8 cellular contexts compared by ENCODE assay signal in genomic region chr6:41545703-41546474, GRCh38. TPM values are rescaled to one million over a fixed set of nuclear protein-coding genes. Genes with fewer than 3 reads are reported as not detected.
DNase-seq lines count a peak whose midpoint lies in the region; ATAC-seq, FAIRE-seq and TF ChIP-seq lines count a peak whose summit lies in the region.

TSS of gene FOXP4 (plus strand) at chr6:41546381. CDS start at chr6:41565761, 19,380 bp downstream.

- no peak within 1 kb of the TSS for H3K27ac ChIP-seq in AG04450 (ENCODE audit: low read depth, low read length)
- H3K27ac ChIP-seq in spleen: peak within 1 kb of the TSS in 6 of 8 donors; percentile 26 to 87 (median 62)

- H3K9me3 ChIP-seq in AG04450 (ENCODE audit: control insufficient read depth, insufficient read depth, low read length) (peaks cover 4% of the 10 kb centered on the region; the same call in 1 of the 2 replicates), spleen (no peaks in the 10 kb centered on the region)

- H3K36me3 Mint-ChIP-seq in WTC11: no peaks in the 10 kb centered on the region

- peak within 1 kb of the TSS; percentile 90 for H3K4me3 Mint-ChIP-seq in WTC11

- H3K4me1 ChIP-seq in spleen: peaks cover 19 to 56% (median 36%) of the 10 kb centered on the region in 6 donors

- intact Hi-C loops in spleen (cut with DNase I; ENCODE audit: low total_unique reads): no loop called here

- CTCF ChIA-PET in AG04450 (lab: Charles Lee): interaction anchor here (1.2 to 1.5 kb wide), 2 partner anchors 103 to 175 kb away, joined by 3 read pairs; no protein-coding TSS in a partner anchor
- CTCF ChIA-PET in WTC11 (lab: Charles Lee): interaction anchor here (1.0 to 2.4 kb wide), 7 partner anchors 33 to 175 kb away, joined by 3 to 7 read pairs (median 4); no protein-coding TSS in a partner anchor

- TF ChIP-seq CTCF in AG04450 (IDR thresholded peaks at IDR 0.05; ENCODE audit: low read depth, low read length): no peak
- TF ChIP-seq CTCF in WTC11 (IDR thresholded peaks at IDR 0.05): no peak
- TF ChIP-seq CTCF in bronchial epithelial cell (IDR thresholded peaks at IDR 0.05; ENCODE audit: insufficient read depth, low read length, severe bottlenecking): no peak
- TF ChIP-seq CTCF in spleen (IDR thresholded peaks at IDR 0.05 in 8 of 11, conservative IDR thresholded peaks at IDR 0.05 in 3 of 11): no peak

- H3K9me3 Mint-ChIP-seq in WTC11: no peaks in the 10 kb centered on the region

- DNase-seq in AG04450 (ENCODE audit: low read depth, low spot score) (peak; percentile 82), NCI-H2196 treated with DMSO at 0.1 percent for 48 hours (lab: John Stamatoyannopoulos, UW; ENCODE audit: unreplicated experiment) (peak; percentile 88), WTC11 (ENCODE audit: low spot score) (peak; percentile 89), bronchial epithelial cell (ENCODE audit: low read depth) (peak; percentile 79), inferior parietal cortex (ENCODE audit: extremely low spot score) (peak; percentile 86), spleen (peak; percentile 94)

- ATAC-seq in GM18907 (IDR thresholded peaks at IDR 0.05; ENCODE audit: unreplicated experiment) (peak; percentile 78), HG03139 (IDR thresholded peaks at IDR 0.05; ENCODE audit: unreplicated experiment) (peak; percentile 63), WTC11 (peak; percentile 64)

- H3K4me3 ChIP-seq in AG04450 (ENCODE audit: low read depth, low read length): peak within 1 kb of the TSS; percentile 90
- H3K4me3 ChIP-seq in bronchial epithelial cell (ENCODE audit: low read depth, low read length): peak within 1 kb of the TSS; percentile 60
- H3K4me3 ChIP-seq in spleen: peak within 1 kb of the TSS; percentile 61 to 97 (median 82)

- H3K27me3 Mint-ChIP-seq in WTC11 (ENCODE audit: low read depth): peaks cover 76% of the 10 kb centered on the region

- 0 to 1% (median 1%) methylated on average over 46 to 61 of the region's 61 CpGs for WGBS in spleen, 5 donors

- H3K27me3 ChIP-seq in AG04450 (ENCODE audit: control insufficient read depth, insufficient read depth, low read length): peaks cover 4% of the 10 kb centered on the region
- H3K27me3 ChIP-seq in bronchial epithelial cell (ENCODE audit: control insufficient read depth, insufficient read depth, low read length): no peaks in the 10 kb centered on the region
- peaks cover 0 to 43% (median 18%) of the 10 kb centered on the region in 7 donors for H3K27me3 ChIP-seq in spleen (replicated peaks in 1 of 7)

- H3K36me3 ChIP-seq in bronchial epithelial cell (ENCODE audit: control insufficient read depth, insufficient read depth, low read length) (no peaks in the 10 kb centered on the region), spleen (peaks cover 0 to 4% (median under 1%) of the 10 kb centered on the region in 6 donors)

- POLR2A ChIA-PET in AG04450 (lab: Yijun Ruan, JAX) (interaction anchor here (0.6 kb wide), 1 partner anchor 20 kb away, joined by 4 read pairs; no protein-coding TSS in a partner anchor), WTC11 (lab: Charles Lee) (interaction anchor here (1.1 kb wide), 1 partner anchor 174 kb away, joined by 4 read pairs; no protein-coding TSS in a partner anchor)

- peak within 1 kb of the TSS; percentile 57; the same call in 1 of the 2 replicates for H3K27ac Mint-ChIP-seq in WTC11

- peaks cover 42% of the 10 kb centered on the region for H3K4me1 Mint-ChIP-seq in WTC11

- no peak for FAIRE-seq in bronchial epithelial cell (lab: Jason Lieb, UNC)

- no peak for TF ChIP-seq POLR2A in spleen (IDR thresholded peaks at IDR 0.05)

TF ChIP-seq in WTC11, 78 proteins besides CTCF, POLR2A, EP300 and RAD21 (continues in another document):
- TF ChIP-seq PRDM15 (CRISPR knock-in tag; IDR thresholded peaks at IDR 0.05) (peak; percentile 53; the same call in 1 of the 2 replicates), FOXP1 (CRISPR knock-in tag; IDR thresholded peaks at IDR 0.05; ENCODE audit: borderline replicate concordance) (peak; percentile 24; the same call in 1 of the 2 replicates), ZNF281 (CRISPR knock-in tag; IDR thresholded peaks at IDR 0.05) (0 out of 2 replicates have a peak, but pooled peaks have one; percentile 46), SP1 (CRISPR knock-in tag; conservative IDR thresholded peaks at IDR 0.05) (0 out of 2 replicates have a peak, but pooled peaks have one; percentile 58), ETV6 (CRISPR knock-in tag; IDR thresholded peaks at IDR 0.05) (no peak), E2F1 (CRISPR knock-in tag; IDR thresholded peaks at IDR 0.05) (no peak), IRF1 (CRISPR knock-in tag; IDR thresholded peaks at IDR 0.05) (no peak), ZBTB43 (CRISPR knock-in tag; IDR thresholded peaks at IDR 0.05) (0 out of 2 replicates have a peak, but pooled peaks have one; percentile 48)

RNA-seq across cellular contexts. Expression of gene FOXP4, which starts in this region (rescaled TPM):
- polyA plus RNA-seq in AG04450 (2011; rRNA removed) (1.9 and 3.1 TPM in 2 replicates), spleen (1 to 10 TPM; 3.0 to 5.8 (median 3.4) TPM)
- polyA minus RNA-seq in AG04450 (2011; rRNA and poly(A)+ RNA removed): 3.9 and 5.2 TPM in 2 replicates
- total RNA-seq in WTC11 (2021) (19.5 to 36.6 TPM (median 19.8 TPM) in 3 replicates), bronchial epithelial cell (2.1 and 2.3 TPM in 2 replicates), spleen (10 to 100 TPM in 3 of 7 donors, 1 to 10 TPM in 4; 5.3 to 12.1 (median 8.3) TPM)
